Comparison of ENCODE assay signal across 28 cellular contexts in the genomic region with DNA sequence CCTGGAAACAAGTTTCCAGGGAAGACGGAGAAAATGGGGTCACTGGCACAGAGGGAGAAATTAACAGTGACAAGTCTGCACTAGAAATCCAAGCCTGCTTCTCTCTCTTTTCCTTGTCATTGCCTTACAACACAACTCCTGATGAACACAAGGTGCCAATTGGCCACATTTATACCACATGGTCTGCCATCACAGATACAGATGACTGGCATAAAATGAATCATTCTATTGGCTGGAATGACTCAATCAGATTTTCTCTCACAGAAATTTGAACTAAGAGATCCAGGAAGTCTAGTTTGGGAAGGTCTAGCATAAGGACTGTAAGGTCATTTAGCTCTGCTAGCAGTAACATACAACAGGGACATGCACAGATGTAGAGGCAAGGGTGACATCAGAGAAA.
"Had no signal": no experiment of that assay in that cellular context is flagged by ENCODE, and none has a peak within 500 bp of the region (broad histone marks: within the 10 kb centered on the region; RNA-seq: fewer than 3 reads in every experiment).

No MANE protein-coding gene starts in this region.

- H3K4me1 ChIP-seq: ascending aorta, Peyer's patch had no signal

- DNase-seq: activated CD4-positive, alpha-beta T cell treated with anti-CD3 and anti-CD28 coated beads, Interleukin-2, amount 10 ng/mL, durations not matched to agents 24 days and 14 days; activated CD4-positive, alpha-beta T cell treated with anti-CD3 and anti-CD28 coated beads, Interleukin-2, amount 50 U/mL, for 4 hours; activated CD8-positive, alpha-beta T cell treated with anti-CD3 and anti-CD28 coated beads for 36 hours; activated effector memory CD4-positive, alpha-beta T cell treated with anti-CD3 and anti-CD28 coated beads, Interleukin-2, amount 50 U/mL, for 16 hours; activated naive CD4-positive, alpha-beta T cell treated with Interleukin-2 at 50 U/mL for 16 hours; activated naive CD8-positive, alpha-beta T cell treated with anti-CD3 and anti-CD28 coated beads, Interleukin-2, amount 10 ng/mL, durations not matched to agents 7 days and 5 days; activated T-cell treated with anti-CD3 and anti-CD28 coated beads, Interleukin-2, amount 50 U/mL, for 1 hour; activated T-cell treated with anti-CD3 and anti-CD28 coated beads, Interleukin-2, amount 50 U/mL, for 72 hours; Kasumi-1; KG1; NCI-H1092 treated with DMSO at 0.1 percent for 48 hours; NCI-H1417; NCI-H146; NCI-H187; NCI-H2081; NCI-H226; NCI-H446 treated with DMSO at 0.1 percent for 48 hours; NCI-H524; NCI-H69; PC-3; Peyer's patch; SIG-M5 had no signal

- H3K9me3 Mint-ChIP-seq: activated CD4-positive, alpha-beta T cell treated with anti-CD3 and anti-CD28 coated beads, Interleukin-2, amount 10 ng/mL, durations not matched to agents 24 days and 14 days; T-helper 1 cell treated with Interleukin-12 subunit alpha and Interleukin-12 subunit beta and Interleukin-4 antibody, amounts not matched to agents 30 μg/mL and 1 μg/mL, for 36 hours had no signal

- H3K4me3 ChIP-seq: ascending aorta, Peyer's patch had no signal

- H3K27me3 ChIP-seq: ascending aorta, Peyer's patch had no signal

- H3K36me3 ChIP-seq: ascending aorta, Peyer's patch had no signal

- H3K27ac ChIP-seq: ascending aorta, Peyer's patch, RWPE1 had no signal

- H3K4me3 Mint-ChIP-seq: activated CD4-positive, alpha-beta T cell treated with anti-CD3 and anti-CD28 coated beads, Interleukin-2, amount 10 ng/mL, durations not matched to agents 24 days and 14 days; activated CD8-positive, alpha-beta T cell treated with anti-CD3 and anti-CD28 coated beads for 36 hours; activated naive CD4-positive, alpha-beta T cell treated with anti-CD3 and anti-CD28 coated beads, Interleukin-2, amount 50 U/mL, for 24 hours; activated naive CD8-positive, alpha-beta T cell treated with anti-CD3 and anti-CD28 coated beads, Interleukin-2, amount 10 ng/mL, durations not matched to agents 7 days and 5 days; activated T-cell treated with anti-CD3 and anti-CD28 coated beads, Interleukin-2, amount 50 U/mL, for 72 hours; activated T-helper 17 cell treated with anti-CD3 and anti-CD28 coated beads, Interleukin-2, amount 50 U/mL, for 72 hours; T-helper 1 cell treated with Interleukin-12 subunit alpha and Interleukin-12 subunit beta and Interleukin-4 antibody, amounts not matched to agents 30 μg/mL and 1 μg/mL, for 36 hours; T-helper 2 cell treated with Interferon-gamma antibody and Interleukin-4, amounts not matched to agents 5 μg/mL and 100 μg/mL, for 36 hours had no signal

- H3K36me3 Mint-ChIP-seq: activated naive CD4-positive, alpha-beta T cell treated with anti-CD3 and anti-CD28 coated beads, Interleukin-2, amount 50 U/mL, for 24 hours; activated naive CD8-positive, alpha-beta T cell treated with anti-CD3 and anti-CD28 coated beads, Interleukin-2, amount 10 ng/mL, durations not matched to agents 7 days and 5 days had no signal

- H3K4me1 Mint-ChIP-seq: activated CD4-positive, alpha-beta T cell treated with anti-CD3 and anti-CD28 coated beads, Interleukin-2, amount 10 ng/mL, durations not matched to agents 24 days and 14 days; activated naive CD4-positive, alpha-beta T cell treated with anti-CD3 and anti-CD28 coated beads, Interleukin-2, amount 50 U/mL, for 24 hours; activated naive CD8-positive, alpha-beta T cell treated with anti-CD3 and anti-CD28 coated beads, Interleukin-2, amount 10 ng/mL, durations not matched to agents 7 days and 5 days; activated T-helper 17 cell treated with anti-CD3 and anti-CD28 coated beads, Interleukin-2, amount 50 U/mL, for 72 hours had no signal

- H3K27ac Mint-ChIP-seq: activated CD4-positive, alpha-beta T cell treated with anti-CD3 and anti-CD28 coated beads, Interleukin-2, amount 10 ng/mL, durations not matched to agents 24 days and 14 days; activated CD8-positive, alpha-beta T cell treated with anti-CD3 and anti-CD28 coated beads for 36 hours; activated naive CD4-positive, alpha-beta T cell treated with anti-CD3 and anti-CD28 coated beads, Interleukin-2, amount 50 U/mL, for 24 hours; activated naive CD8-positive, alpha-beta T cell treated with anti-CD3 and anti-CD28 coated beads, Interleukin-2, amount 10 ng/mL, durations not matched to agents 7 days and 5 days; activated T-cell treated with anti-CD3 and anti-CD28 coated beads, Interleukin-2, amount 50 U/mL, for 72 hours; activated T-helper 17 cell treated with anti-CD3 and anti-CD28 coated beads, Interleukin-2, amount 50 U/mL, for 72 hours; T-helper 1 cell treated with Interleukin-12 subunit alpha and Interleukin-12 subunit beta and Interleukin-4 antibody, amounts not matched to agents 30 μg/mL and 1 μg/mL, for 36 hours; T-helper 2 cell treated with Interferon-gamma antibody and Interleukin-4, amounts not matched to agents 5 μg/mL and 100 μg/mL, for 36 hours had no signal
